19 cellular contexts compared by ENCODE assay signal in genomic region chr13:51549593-51549992, GRCh38.
"Had no signal": no experiment of that assay in that cellular context is flagged by ENCODE, and none has a peak within 500 bp of the region (broad histone marks: within the 10 kb centered on the region; RNA-seq: fewer than 3 reads in every experiment).

No MANE protein-coding gene starts in this region.

- H3K4me1 Mint-ChIP-seq: activated T-helper 17 cell treated with anti-CD3 and anti-CD28 coated beads, Interleukin-2, amount 50 U/mL, for 72 hours had no signal

- H3K4me1 ChIP-seq: ascending aorta, breast epithelium, colonic mucosa, vagina had no signal

- H3K4me3 ChIP-seq: ascending aorta, breast epithelium, colonic mucosa, heart left ventricle, thoracic aorta, vagina had no signal

- H3K36me3 ChIP-seq: ascending aorta, breast epithelium, colonic mucosa, heart left ventricle, thoracic aorta, vagina, WERI-Rb-1 had no signal

- DNase-seq: activated CD4-positive, CD25-positive, alpha-beta regulatory T cell treated with anti-CD3 and anti-CD28 coated beads, Interleukin-2, amount 50 U/mL, for 72 hours; activated T-cell treated with anti-CD3 and anti-CD28 coated beads, Interleukin-2, amount 50 U/mL, for 24 hours; colonic mucosa; mesenchymal stem cell; naive B cell; stimulated activated CD4-positive, alpha-beta T cell treated with anti-CD3 and anti-CD28 coated beads, Interleukin-4, amount 100 ng/mL, for 24 hours; stimulated activated naive CD4-positive, alpha-beta T cell treated with Interleukin-2 at 50 U/mL for 16 hours; WERI-Rb-1 had no signal

- H3K36me3 Mint-ChIP-seq: activated naive CD4-positive, alpha-beta T cell treated with anti-CD3 and anti-CD28 coated beads, Interleukin-2, amount 50 U/mL, for 72 hours; naive B cell; type B pancreatic cell had no signal

- H3K4me3 Mint-ChIP-seq: activated T-cell treated with anti-CD3 and anti-CD28 coated beads, Interleukin-2, amount 50 U/mL, for 24 hours; activated T-helper 17 cell treated with anti-CD3 and anti-CD28 coated beads, Interleukin-2, amount 50 U/mL, for 72 hours; naive B cell; type B pancreatic cell had no signal

- H3K27me3 ChIP-seq: ascending aorta, breast epithelium, colonic mucosa, heart left ventricle, vagina had no signal

- H3K27me3 Mint-ChIP-seq: activated T-cell treated with anti-CD3 and anti-CD28 coated beads, Interleukin-2, amount 50 U/mL, for 24 hours; activated T-helper 17 cell treated with anti-CD3 and anti-CD28 coated beads, Interleukin-2, amount 50 U/mL, for 72 hours; naive B cell; progenitor cell of endocrine pancreas; type B pancreatic cell had no signal

- FAIRE-seq: islet of Langerhans, TTC549 had no signal

- H3K9me3 Mint-ChIP-seq: activated naive CD4-positive, alpha-beta T cell treated with anti-CD3 and anti-CD28 coated beads, Interleukin-2, amount 50 U/mL, for 72 hours; activated T-cell treated with anti-CD3 and anti-CD28 coated beads, Interleukin-2, amount 50 U/mL, for 24 hours; activated T-helper 17 cell treated with anti-CD3 and anti-CD28 coated beads, Interleukin-2, amount 50 U/mL, for 72 hours; type B pancreatic cell had no signal

- H3K27ac Mint-ChIP-seq: activated T-cell treated with anti-CD3 and anti-CD28 coated beads, Interleukin-2, amount 50 U/mL, for 24 hours; activated T-helper 17 cell treated with anti-CD3 and anti-CD28 coated beads, Interleukin-2, amount 50 U/mL, for 72 hours; naive B cell; progenitor cell of endocrine pancreas had no signal

- H3K27ac ChIP-seq: ascending aorta, breast epithelium, colonic mucosa, heart left ventricle, thoracic aorta, vagina, WERI-Rb-1 had no signal

- H3K9me3 ChIP-seq: ascending aorta, breast epithelium, colonic mucosa, thoracic aorta, vagina had no signal
